11 cellular contexts compared by ENCODE assay signal in genomic region chr3:177640319-177640997, GRCh38.
DNase-seq lines count a peak whose midpoint lies in the region; ATAC-seq and TF ChIP-seq lines count a peak whose summit lies in the region.
"Had no signal": no experiment of that assay in that cellular context is flagged by ENCODE, and none has a peak within 500 bp of the region (broad histone marks: within the 10 kb centered on the region; RNA-seq: fewer than 3 reads in every experiment).

No MANE protein-coding gene starts in this region.

- H3K9me3 ChIP-seq in OCI-LY7 (ENCODE audit: low read length), result no peaks in the 10 kb centered on the region
- no peaks in the 10 kb centered on the region for H3K9me3 ChIP-seq in mesenchymal stem cell (ENCODE audit: control insufficient read depth, low read length)
- H3K9me3 ChIP-seq in SJCRH30 (replicated peaks), result no peaks in the 10 kb centered on the region

- no peak for ATAC-seq in GM21423 (IDR thresholded peaks at IDR 0.05; ENCODE audit: unreplicated experiment)
- ATAC-seq in Right ventricle myocardium superior (ENCODE audit: poor library complexity), result no peak
- ATAC-seq: SK-N-SH treated with all-trans-retinoic acid at 6 μM for 48 hours had no signal

- H3K36me3 Mint-ChIP-seq in activated CD4-positive, alpha-beta memory T cell treated with anti-CD3 and anti-CD28 coated beads for 36 hours, result peaks cover 2% of the 10 kb centered on the region
- no peaks in the 10 kb centered on the region for H3K36me3 Mint-ChIP-seq in activated CD4-positive, alpha-beta memory T cell treated with anti-CD3 and anti-CD28 coated beads, Interleukin-2, amount 10 ng/mL, durations not matched to agents 7 days and 5 days (ENCODE audit: low read depth)

- H3K36me3 ChIP-seq in OCI-LY7 (ENCODE audit: insufficient read depth, low read length) (no peaks in the 10 kb centered on the region), mesenchymal stem cell (ENCODE audit: control insufficient read depth in 1 of 2, insufficient read depth in 2 of 2, low read depth in 1 of 2, low read length in 2 of 2) (no peaks in the 10 kb centered on the region), SJCRH30 (no peaks in the 10 kb centered on the region)

- H3K27me3 Mint-ChIP-seq in activated CD4-positive, alpha-beta memory T cell treated with anti-CD3 and anti-CD28 coated beads for 36 hours, result no peaks in the 10 kb centered on the region
- no peaks in the 10 kb centered on the region for H3K27me3 Mint-ChIP-seq in activated CD4-positive, alpha-beta memory T cell treated with anti-CD3 and anti-CD28 coated beads, Interleukin-2, amount 10 ng/mL, durations not matched to agents 7 days and 5 days

- H2BK5ac ChIP-seq in mesenchymal stem cell (ENCODE audit: low read depth, low read length, poor library complexity, severe bottlenecking), result no peak overlapping the region

- no peaks in the 10 kb centered on the region for H3K9me2 ChIP-seq in OCI-LY7 (ENCODE audit: insufficient read depth, low read length)

- no peak overlapping the region for H2BK15ac ChIP-seq in mesenchymal stem cell (ENCODE audit: low read depth, poor library complexity, severe bottlenecking)

- peaks cover 5% of the 10 kb centered on the region for H3K9me3 Mint-ChIP-seq in activated CD4-positive, alpha-beta memory T cell treated with anti-CD3 and anti-CD28 coated beads for 36 hours
- peaks cover 6% of the 10 kb centered on the region for H3K9me3 Mint-ChIP-seq in activated CD4-positive, alpha-beta memory T cell treated with anti-CD3 and anti-CD28 coated beads, Interleukin-2, amount 10 ng/mL, durations not matched to agents 7 days and 5 days

- TF ChIP-seq CTCF in NB4 (IDR thresholded peaks at IDR 0.05; ENCODE audit: low read depth, low read length) (no peak), OCI-LY7 (conservative IDR thresholded peaks at IDR 0.05; ENCODE audit: low read length) (peak; percentile 56)

- BruUV-seq in OCI-LY7 (replicated peaks; lab: Mats Ljungman, UMichigan), result no TSS peak

- H3K27ac Mint-ChIP-seq in activated CD4-positive, alpha-beta memory T cell treated with anti-CD3 and anti-CD28 coated beads for 36 hours, result no peak overlapping the region
- H3K27ac Mint-ChIP-seq in activated CD4-positive, alpha-beta memory T cell treated with anti-CD3 and anti-CD28 coated beads, Interleukin-2, amount 10 ng/mL, durations not matched to agents 7 days and 5 days, result no peak overlapping the region

- H3K18ac ChIP-seq in mesenchymal stem cell (ENCODE audit: low read depth in 1 of 2, low read length in 2 of 2), result peak overlapping the region; percentile 22 to 71

- H3K4me2 ChIP-seq in OCI-LY7 (ENCODE audit: low read length), result no peak overlapping the region
- no peak overlapping the region for H3K4me2 ChIP-seq in mesenchymal stem cell (ENCODE audit: low read length, poor library complexity, severe bottlenecking)

- POLR2A ChIA-PET in activated CD4-positive, alpha-beta memory T cell treated with anti-CD3 and anti-CD28 coated beads for 36 hours (lab: Charles Lee), result no interaction called here
- POLR2A ChIA-PET in activated CD4-positive, alpha-beta memory T cell treated with anti-CD3 and anti-CD28 coated beads, Interleukin-2, amount 10 ng/mL, durations not matched to agents 7 days and 5 days (lab: Charles Lee), result no interaction called here
- POLR2A ChIA-PET in OCI-LY7 (lab: Charles Lee), result interaction anchor here (0.6 to 2.8 kb wide), 2 partner anchors 9 to 25 kb away, joined by 5 to 7 read pairs; no protein-coding TSS in a partner anchor

- H3K79me1 ChIP-seq in mesenchymal stem cell (replicated peaks; ENCODE audit: low read length, poor library complexity, severe bottlenecking), result no peaks in the 10 kb centered on the region

- no peak for TF ChIP-seq POLR2A in NB4 (IDR thresholded peaks at IDR 0.05; ENCODE audit: extremely low read depth, insufficient read length)

- WGBS in mesenchymal stem cell, result 83% methylated on average over 8 of the region's 8 CpGs

- H3K14ac ChIP-seq in mesenchymal stem cell (ENCODE audit: low read length in 2 of 2), result no peak overlapping the region

- H3K27me3 ChIP-seq in mesenchymal stem cell (ENCODE audit: control insufficient read depth in 1 of 2, insufficient read depth in 1 of 2, low read length in 2 of 2), result no peaks in the 10 kb centered on the region
- H3K27me3 ChIP-seq in SJCRH30, result no peaks in the 10 kb centered on the region

- no peak overlapping the region for H3K23ac ChIP-seq in mesenchymal stem cell (ENCODE audit: low read length in 2 of 2)

- H3K4me3 Mint-ChIP-seq in activated CD4-positive, alpha-beta memory T cell treated with anti-CD3 and anti-CD28 coated beads for 36 hours, result no peak overlapping the region
- H3K4me3 Mint-ChIP-seq in activated CD4-positive, alpha-beta memory T cell treated with anti-CD3 and anti-CD28 coated beads, Interleukin-2, amount 10 ng/mL, durations not matched to agents 7 days and 5 days, result no peak overlapping the region

- H3K27ac ChIP-seq in OCI-LY7 (ENCODE audit: low read depth, low read length, poor library complexity, severe bottlenecking) (no peak overlapping the region), mesenchymal stem cell (ENCODE audit: low read length, poor library complexity, severe bottlenecking) (no peak overlapping the region), SJCRH30 (no peak overlapping the region)

- H4K91ac ChIP-seq in mesenchymal stem cell (ENCODE audit: low read length), result no peak overlapping the region

- H2AFZ ChIP-seq in OCI-LY7 (ENCODE audit: low read length), result no peak overlapping the region
- H2AFZ ChIP-seq in mesenchymal stem cell (ENCODE audit: low read depth, low read length), result no peak overlapping the region

- CTCF ChIA-PET in activated CD4-positive, alpha-beta memory T cell treated with anti-CD3 and anti-CD28 coated beads for 36 hours (lab: Charles Lee), result interaction anchor here (0.9 kb wide), 1 partner anchor 9 kb away, joined by 3 read pairs; no protein-coding TSS in a partner anchor
- CTCF ChIA-PET in activated CD4-positive, alpha-beta memory T cell treated with anti-CD3 and anti-CD28 coated beads, Interleukin-2, amount 10 ng/mL, durations not matched to agents 7 days and 5 days (lab: Charles Lee), result no interaction called here
- CTCF ChIA-PET in OCI-LY7 (lab: Charles Lee; ENCODE audit: unreplicated experiment), result no interaction called here

- DNase-seq in activated CD4-positive, alpha-beta memory T cell treated with anti-CD3 and anti-CD28 coated beads for 36 hours, result peak; percentile 27
- no peak for DNase-seq in activated CD4-positive, alpha-beta memory T cell treated with anti-CD3 and anti-CD28 coated beads, Interleukin-2, amount 10 ng/mL, durations not matched to agents 7 days and 5 days
- DNase-seq in NB4 (ENCODE audit: low read depth), result peak; percentile 31
- DNase-seq in OCI-LY7 (ENCODE audit: low spot score), result peak; percentile 15
- no peak for DNase-seq in mesenchymal stem cell
- no peak for DNase-seq in SJCRH30
- DNase-seq in Right ventricle myocardium superior, result no peak
- DNase-seq: anterior cingulate cortex, NCI-H1694 had no signal

- no peaks in the 10 kb centered on the region for H3K79me2 ChIP-seq in OCI-LY7 (ENCODE audit: insufficient read depth, low read depth, low read length)

- H4K8ac ChIP-seq in mesenchymal stem cell (ENCODE audit: low read length), result peak overlapping the region; percentile 55

- no peaks in the 10 kb centered on the region for H4K20me1 ChIP-seq in OCI-LY7 (ENCODE audit: insufficient read depth, low read length)

- H2BK120ac ChIP-seq in mesenchymal stem cell (ENCODE audit: low read depth, low read length), result no peak overlapping the region

- H2BK12ac ChIP-seq in mesenchymal stem cell (ENCODE audit: low read length in 2 of 2), result peak overlapping the region in 1 of 2 experiments; percentile 10

- peak overlapping the region; percentile 58 for H2AK5ac ChIP-seq in mesenchymal stem cell (ENCODE audit: low read length, severe bottlenecking)

- no peak overlapping the region for H3K4me3 ChIP-seq in NB4 (ENCODE audit: low read depth, low read length)
- no peak overlapping the region for H3K4me3 ChIP-seq in OCI-LY7 (ENCODE audit: low read depth, low read length, poor library complexity, severe bottlenecking)
- H3K4me3 ChIP-seq in mesenchymal stem cell (ENCODE audit: insufficient read depth in 1 of 2, low read depth in 1 of 2, low read length in 2 of 2), result no peak overlapping the region
- no peak overlapping the region for H3K4me3 ChIP-seq in SJCRH30

- H3K9ac ChIP-seq in mesenchymal stem cell (ENCODE audit: low read length), result no peak overlapping the region

- no peak overlapping the region for H3K4ac ChIP-seq in mesenchymal stem cell (ENCODE audit: low read depth in 1 of 2, low read length in 2 of 2)

- intact Hi-C loops in activated CD4-positive, alpha-beta memory T cell treated with anti-CD3 and anti-CD28 coated beads for 36 hours (cut with micrococcal nuclease), result no loop called here
- intact Hi-C loops in OCI-LY7 (cut with micrococcal nuclease; ENCODE audit: unreplicated experiment) (no loop called here), Right ventricle myocardium superior (cut with DNase I) (no loop called here)

- peaks cover 38% of the 10 kb centered on the region for H3K4me1 Mint-ChIP-seq in activated CD4-positive, alpha-beta memory T cell treated with anti-CD3 and anti-CD28 coated beads for 36 hours (ENCODE audit: low read depth)
- peaks cover 24% of the 10 kb centered on the region for H3K4me1 Mint-ChIP-seq in activated CD4-positive, alpha-beta memory T cell treated with anti-CD3 and anti-CD28 coated beads, Interleukin-2, amount 10 ng/mL, durations not matched to agents 7 days and 5 days

- H3K4me1 ChIP-seq in OCI-LY7 (ENCODE audit: insufficient read depth, low read length, poor library complexity, severe bottlenecking) (no peaks in the 10 kb centered on the region), mesenchymal stem cell (ENCODE audit: control insufficient read depth, insufficient read depth, low read depth, low read length) (peaks cover 5% of the 10 kb centered on the region), SJCRH30 (no peaks in the 10 kb centered on the region)

Comparison
In these comparisons a context has a peak if more than half of its experiments do, and no peak if none do; other contexts are left out.
1. DNase-seq: peak in activated CD4-positive, alpha-beta memory T cell treated with anti-CD3 and anti-CD28 coated beads for 36 hours (single experiment), NB4 (single experiment) and OCI-LY7 (single experiment); none in activated CD4-positive, alpha-beta memory T cell treated with anti-CD3 and anti-CD28 coated beads, Interleukin-2, amount 10 ng/mL, durations not matched to agents 7 days and 5 days (single experiment), mesenchymal stem cell (single experiment), SJCRH30 (0 of 2) and Right ventricle myocardium superior (single experiment).